Comparison of ENCODE assay signal across 9 cellular contexts in genomic region chr6:168132531-168133184, GRCh38. TPM values are rescaled to one million over a fixed set of nuclear protein-coding genes. Genes with fewer than 3 reads are reported as not detected.
DNase-seq lines count a peak whose midpoint lies in the region; ATAC-seq and TF ChIP-seq lines count a peak whose summit lies in the region.
"Had no signal": no experiment of that assay in that cellular context is flagged by ENCODE, and none has a peak within 500 bp of the region (broad histone marks: within the 10 kb centered on the region; RNA-seq: fewer than 3 reads in every experiment).

No MANE protein-coding gene starts in this region.

- no TSS peak for BruUV-seq in PC-9 (replicated peaks; lab: Mats Ljungman, UMichigan)

- DNase-seq in DMS 273 treated with DMSO at 0.1 percent for 48 hours (lab: John Stamatoyannopoulos, UW): peak; percentile 16
- DNase-seq in SK-MEL-5 (ENCODE audit: low read depth, low spot score): peak; percentile 49
- peak; percentile 64 to 75 for DNase-seq in heart right ventricle
- peak; percentile 68 to 97 (median 83) for DNase-seq in posterior cingulate gyrus
- DNase-seq in KG1 (lab: John Stamatoyannopoulos, UW): no peak
- no peak for DNase-seq in SKM-1 (lab: John Stamatoyannopoulos, UW; ENCODE audit: unreplicated experiment)
- DNase-seq in SW 1271 (lab: John Stamatoyannopoulos, UW): no peak
- no peak for DNase-seq in PC-9

- H3K27ac ChIP-seq in heart right ventricle (peak overlapping the region in 8 of 10 donors; percentile 8 to 80 (median 36)), PC-9 (no peak overlapping the region)

- H3K4me2 ChIP-seq in PC-9: no peak overlapping the region

- no peaks in the 10 kb centered on the region for H3K27me3 ChIP-seq in heart right ventricle
- peaks cover 95% of the 10 kb centered on the region for H3K27me3 ChIP-seq in PC-9 (ENCODE audit: insufficient read depth, low read depth)

- no peaks in the 10 kb centered on the region for H4K20me1 ChIP-seq in PC-9 (ENCODE audit: insufficient read depth)

- H3F3A ChIP-seq in PC-9 (ENCODE audit: insufficient read depth, low read depth): no peaks in the 10 kb centered on the region

- peak; percentile 71 to 91 (median 84) for ATAC-seq in heart right ventricle

- H2AFZ ChIP-seq in PC-9: no peak overlapping the region

- no peaks in the 10 kb centered on the region for H3K36me3 ChIP-seq in heart right ventricle
- H3K36me3 ChIP-seq in PC-9 (ENCODE audit: low read depth): no peaks in the 10 kb centered on the region

- H3K4me3 ChIP-seq in heart right ventricle (peak overlapping the region in 9 of 10 donors; percentile 1 to 45 (median 39)), PC-9 (no peak overlapping the region)

- in situ Hi-C loops in SK-MEL-5 (cut with HindIII; ENCODE audit: low pct_unique_long_range_greater_than_20kb, low sequenced_read_pairs): no loop called here

- intact Hi-C loops in heart right ventricle (cut with DNase I) (loop anchor here in 9 of 10 donors (1.0 to 5.0 kb wide), 5 partner anchors 70 to 225 kb away; no protein-coding TSS in a partner anchor), posterior cingulate gyrus (cut with DNase I) (loop anchor here (1.0 to 5.0 kb wide), 2 partner anchors 70 to 224 kb away; no protein-coding TSS in a partner anchor), PC-9 (cut with micrococcal nuclease; ENCODE audit: unreplicated experiment) (no loop called here)

- TF ChIP-seq CTCF in heart right ventricle (IDR thresholded peaks at IDR 0.05) (peak; percentile 36 to 83 (median 65)), PC-9 (conservative IDR thresholded peaks at IDR 0.05) (no peak)

- POLR2A ChIA-PET in PC-9 (lab: Charles Lee; ENCODE audit: unreplicated experiment): no interaction called here

- no peaks in the 10 kb centered on the region for H3K9me2 ChIP-seq in PC-9 (ENCODE audit: insufficient read depth)

- no peaks in the 10 kb centered on the region for H3K79me2 ChIP-seq in PC-9 (ENCODE audit: low read depth)

- H3K9me3 ChIP-seq in heart right ventricle: no peaks in the 10 kb centered on the region
- no peaks in the 10 kb centered on the region for H3K9me3 ChIP-seq in PC-9 (ENCODE audit: insufficient read depth, low read depth)

- CTCF ChIA-PET in PC-9 (lab: Charles Lee): no interaction called here

- H3K4me1 ChIP-seq in heart right ventricle (peaks cover 2 to 29% (median 19%) of the 10 kb centered on the region in 9 donors), PC-9 (replicated peaks; ENCODE audit: insufficient read depth) (no peaks in the 10 kb centered on the region)

- WGBS in heart right ventricle, 2 donors: 20 to 22% methylated on average over 34 of the region's 34 CpGs

RNA-seq across cellular contexts. Expression of gene FRMD1, which starts 53.6 kb away (rescaled TPM):
- not detected in 2 replicates for total RNA-seq in SK-MEL-5 (2014; rRNA removed; shearing (Covaris generic))
- not detected in 2 replicates for polyA plus RNA-seq in SK-MEL-5 (2015; cell fraction: cytosol; rRNA removed)
- not detected in 2 replicates for polyA plus RNA-seq in SK-MEL-5 (2015; cell fraction: nucleus; rRNA removed)
- total RNA-seq in heart right ventricle: 1 to 10 TPM in 1 of 10 donors, under 1 TPM in 5, not detected in 4; 0.15 to 1.3 (median 0.24) TPM
- polyA plus RNA-seq in heart right ventricle: under 1 TPM; 0.12 to 0.22 TPM
- total RNA-seq in PC-9 (2021): not detected in 2 replicates
- total RNA-seq: temporal lobe had no signal

Comparison
In these comparisons a context has a peak if more than half of its experiments do, and no peak if none do; other contexts are left out.
1. DNase-seq: peak in DMS 273 treated with DMSO at 0.1 percent for 48 hours (single experiment), SK-MEL-5 (single experiment), heart right ventricle (2 of 2) and posterior cingulate gyrus (10 of 10); none in KG1 (single experiment), SKM-1 (single experiment), SW 1271 (0 of 2) and PC-9 (0 of 2).